Comparison of ENCODE assay signal across 7 cellular contexts in the genomic region with DNA sequence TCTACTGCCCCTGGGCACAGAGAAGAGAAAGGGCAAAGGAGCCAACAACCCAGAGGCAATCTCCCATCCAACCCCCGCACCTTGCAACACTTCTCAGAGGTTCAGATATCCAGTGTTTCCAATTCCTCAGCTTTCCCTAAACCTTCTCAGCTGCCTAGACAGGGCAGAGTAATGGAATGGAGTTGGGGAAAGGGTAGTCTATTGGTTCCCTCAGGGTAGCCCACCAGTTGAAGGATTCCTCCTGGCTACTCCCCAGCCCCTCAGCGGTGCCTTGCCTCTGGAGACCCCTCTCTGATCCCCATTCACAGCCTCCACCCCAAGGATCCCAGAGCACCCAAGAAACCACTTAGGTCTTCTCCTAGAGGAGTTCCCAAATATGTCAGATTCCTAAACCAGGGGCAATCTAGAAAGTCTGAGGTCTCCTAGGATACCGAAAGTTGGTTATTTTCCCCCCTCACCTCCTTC. TPM values are rescaled to one million over a fixed set of nuclear protein-coding genes. Genes with fewer than 3 reads are reported as not detected.
DNase-seq lines count a peak whose midpoint lies in the region; ATAC-seq and TF ChIP-seq lines count a peak whose summit lies in the region.
"Had no signal": no experiment of that assay in that cellular context is flagged by ENCODE, and none has a peak within 500 bp of the region (broad histone marks: within the 10 kb centered on the region; RNA-seq: fewer than 3 reads in every experiment).

No MANE protein-coding gene starts in this region.

- no peak for TF ChIP-seq CTCF in cardiac muscle cell (IDR thresholded peaks at IDR 0.05; ENCODE audit: low read depth, low read length)
- TF ChIP-seq CTCF in GM10248 (IDR thresholded peaks at IDR 0.05; ENCODE audit: control extremely low read depth, extremely low read depth, low read depth, missing control alignments), result no peak

- CTCF ChIA-PET in GM10248 (lab: Yijun Ruan, JAX), result interaction anchor here (1.4 to 4.0 kb wide), 7 partner anchors 11 to 80 kb away, joined by 3 to 20 read pairs (median 4); partner anchors contain the start of gene COPZ1

- H3K4me3 ChIP-seq in cardiac muscle cell, result peak overlapping the region; percentile 10
- H3K4me3 ChIP-seq in iPS-18a (ENCODE audit: low read length), result peak overlapping the region; percentile 68
- peak overlapping the region; percentile 26 for H3K4me3 ChIP-seq in thymus (ENCODE audit: low read length)

- DNase-seq in cardiac muscle cell (ENCODE audit: low read depth in 1 of 2, low spot score in 1 of 2), result no peak
- no peak for DNase-seq in Right ventricle myocardium inferior (ENCODE audit: missing footprints)
- DNase-seq in COLO668 (lab: John Stamatoyannopoulos, UW; ENCODE audit: unreplicated experiment), result no peak
- no peak for DNase-seq in GM10248 (ENCODE audit: extremely low spot score)
- DNase-seq: activated CD4-positive, alpha-beta T cell treated with anti-CD3 and anti-CD28 coated beads for 1 hour had no signal

- ATAC-seq in Right ventricle myocardium inferior, result no peak

- H3K36me3 ChIP-seq in cardiac muscle cell, result no peaks in the 10 kb centered on the region
- H3K36me3 ChIP-seq in iPS-18a (ENCODE audit: control insufficient read depth, low read depth, low read length), result no peaks in the 10 kb centered on the region
- no peaks in the 10 kb centered on the region for H3K36me3 ChIP-seq in thymus (ENCODE audit: control insufficient read depth, insufficient read depth)

- 7% methylated on average over 3 of the region's 3 CpGs for WGBS in thymus

- H3K4me1 ChIP-seq in cardiac muscle cell (ENCODE audit: low read depth) (peaks cover 24% of the 10 kb centered on the region), iPS-18a (ENCODE audit: control insufficient read depth, low read depth, low read length) (peaks cover 40% of the 10 kb centered on the region), thymus (ENCODE audit: control insufficient read depth, insufficient read depth, low read length) (peaks cover 7% of the 10 kb centered on the region)

- intact Hi-C loops in Right ventricle myocardium inferior (cut with DNase I), result no loop called here

- peak overlapping the region; percentile 60 for H3K9ac ChIP-seq in iPS-18a (ENCODE audit: low read length)

- H3K27me3 ChIP-seq in cardiac muscle cell (no peaks in the 10 kb centered on the region), iPS-18a (ENCODE audit: control insufficient read depth, insufficient read depth, low read length) (peaks cover 15% of the 10 kb centered on the region), thymus (ENCODE audit: control insufficient read depth, insufficient read depth) (peaks cover 10% of the 10 kb centered on the region)

- peak overlapping the region; percentile 68 for H3K27ac ChIP-seq in cardiac muscle cell
- no peak overlapping the region for H3K27ac ChIP-seq in iPS-18a (ENCODE audit: low read length)
- H3K27ac ChIP-seq in thymus (ENCODE audit: low read depth), result no peak overlapping the region

- H3K9me3 ChIP-seq in cardiac muscle cell (ENCODE audit: low read depth) (no peaks in the 10 kb centered on the region), iPS-18a (ENCODE audit: control insufficient read depth, low read depth, low read length) (no peaks in the 10 kb centered on the region), thymus (ENCODE audit: control insufficient read depth) (no peaks in the 10 kb centered on the region)

- POLR2A ChIA-PET in GM10248 (lab: Yijun Ruan, JAX), result interaction anchor here (0.6 kb wide), 1 partner anchor 81 kb away, joined by 3 read pairs; no protein-coding TSS in a partner anchor

RNA-seq across cellular contexts. Expression of gene NFE2, which starts 0.5 kb away (rescaled TPM):
- total RNA-seq in cardiac muscle cell, result 4.9 and 9.9 TPM in 2 replicates
- polyA plus RNA-seq in cardiac muscle cell, result 8.4 and 10.1 TPM in 2 replicates
- 1.1 TPM for total RNA-seq in Right ventricle myocardium inferior
- 2.8 TPM for polyA plus RNA-seq in thymus

RNA-seq across cellular contexts. Expression of gene HNRNPA1, which starts 19.8 kb away (rescaled TPM):
- total RNA-seq in cardiac muscle cell (782 and 963 TPM in 2 replicates), Right ventricle myocardium inferior (371 TPM)
- polyA plus RNA-seq in cardiac muscle cell (794 and 804 TPM in 2 replicates), thymus (1,267 TPM)

RNA-seq across cellular contexts. Expression of gene CBX5, which starts 20.4 kb away (rescaled TPM):
- 72.7 and 98.3 TPM in 2 replicates for total RNA-seq in cardiac muscle cell
- polyA plus RNA-seq in cardiac muscle cell, result 49.5 and 63.9 TPM in 2 replicates
- 43.0 TPM for total RNA-seq in Right ventricle myocardium inferior
- polyA plus RNA-seq in thymus, result 8.4 TPM

RNA-seq across cellular contexts. Expression of gene COPZ1, which starts 24.6 kb away (rescaled TPM):
- total RNA-seq in cardiac muscle cell (131 and 152 TPM in 2 replicates), Right ventricle myocardium inferior (130 TPM)
- polyA plus RNA-seq in cardiac muscle cell (213 and 233 TPM in 2 replicates), thymus (94.9 TPM)

Comparison
In these comparisons a context has a peak if more than half of its experiments do, and no peak if none do; other contexts are left out.
1. H3K4me3 ChIP-seq: peak in every context shown above with its lines; median percentile 68 in iPS-18a; 26 in thymus; 10 in cardiac muscle cell.